Comparison of ENCODE assay signal across 8 cellular contexts in the genomic region with DNA sequence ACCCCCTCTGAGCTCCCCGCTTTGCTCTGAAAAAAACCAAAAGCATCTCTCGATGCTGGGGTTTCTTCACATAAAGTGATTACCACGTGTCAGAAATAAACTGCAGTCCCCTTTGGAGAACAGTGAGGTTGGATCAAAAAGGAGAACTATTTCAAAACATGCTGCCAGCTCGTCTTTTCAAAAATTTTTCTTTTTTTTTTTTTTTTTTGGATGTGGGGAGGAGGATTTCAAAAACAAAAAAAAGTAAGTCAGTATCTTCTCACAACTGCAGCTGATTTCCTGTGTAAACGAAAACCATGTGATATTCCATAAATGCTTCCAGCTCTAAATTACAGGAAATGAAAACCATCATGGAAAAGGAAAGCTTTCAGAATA.
DNase-seq lines count a peak whose midpoint lies in the region; ATAC-seq and TF ChIP-seq lines count a peak whose summit lies in the region.

No MANE protein-coding gene starts in this region.

- H3K4me3 ChIP-seq in GM06990 (replicated peaks; ENCODE audit: low read depth, low read length) (peak overlapping the region; percentile 67), RWPE2 (ENCODE audit: severe bottlenecking) (peak overlapping the region; percentile 30), epithelial cell of proximal tubule (ENCODE audit: low read depth, low read length) (peak overlapping the region; percentile 66)

- peak overlapping the region; percentile 88 for H3K4me3 Mint-ChIP-seq in natural killer cell

- no peaks in the 10 kb centered on the region for H3K36me3 ChIP-seq in GM06990 (ENCODE audit: control insufficient read depth, insufficient read depth, low read length)
- H3K36me3 ChIP-seq in RWPE2 (ENCODE audit: low read depth) = no peaks in the 10 kb centered on the region

- no peak for TF ChIP-seq CTCF in GM06990 (IDR thresholded peaks at IDR 0.05; ENCODE audit: insufficient read depth, low read length, poor library complexity, severe bottlenecking)
- TF ChIP-seq CTCF in RWPE2 (IDR thresholded peaks at IDR 0.05; ENCODE audit: poor library complexity, severe bottlenecking) = no peak
- no peak for TF ChIP-seq CTCF in epithelial cell of proximal tubule (conservative IDR thresholded peaks at IDR 0.05; ENCODE audit: low read depth, low read length)
- no peak for TF ChIP-seq CTCF in natural killer cell (IDR thresholded peaks at IDR 0.05)

- peaks cover 6 to 15% of the 10 kb centered on the region in 2 donors for H3K27me3 Mint-ChIP-seq in natural killer cell (ENCODE audit: low read depth in 2 of 2)

- DNase-seq in GM06990 (ENCODE audit: extremely low read depth, insufficient read length) (no peak), RWPE2 (ENCODE audit: low spot score) (no peak), epithelial cell of proximal tubule (ENCODE audit: low read depth) (no peak), natural killer cell (no peak), NCI-H2196 treated with DMSO at 0.1 percent for 48 hours (lab: John Stamatoyannopoulos, UW; ENCODE audit: unreplicated experiment) (no peak), DMS153 treated with DMSO at 0.1 percent for 48 hours (lab: John Stamatoyannopoulos, UW; ENCODE audit: unreplicated experiment) (no peak)
- DNase-seq in activated CD4-positive, CD25-positive, alpha-beta regulatory T cell treated with anti-CD3 and anti-CD28 coated beads, Interleukin-2, amount 50 U/mL, for 72 hours = no peak

- peak overlapping the region in 1 of 2 donors; percentile 71 for H3K27ac Mint-ChIP-seq in natural killer cell

- H3K4me1 ChIP-seq in RWPE2 (ENCODE audit: insufficient read depth, poor library complexity, severe bottlenecking) = no peaks in the 10 kb centered on the region

- H3K4me1 Mint-ChIP-seq in natural killer cell = peaks cover 11% of the 10 kb centered on the region in 2 donors

- no peaks in the 10 kb centered on the region for H3K9me3 Mint-ChIP-seq in natural killer cell

- no peaks in the 10 kb centered on the region for H3K9me3 ChIP-seq in RWPE2 (ENCODE audit: severe bottlenecking)

- no peaks in the 10 kb centered on the region for H3K36me3 Mint-ChIP-seq in natural killer cell

- intact Hi-C loops in natural killer cell (cut with micrococcal nuclease) = loop anchor here (1.0 kb wide), 2 partner anchors 707 to 1024 kb away; no protein-coding TSS in a partner anchor

- H3K27ac ChIP-seq in RWPE2 (ENCODE audit: poor library complexity, severe bottlenecking) = no peak overlapping the region

- no peak for ATAC-seq in RWPE2 (ENCODE audit: low read depth)
- ATAC-seq in natural killer cell = peak; percentile 12 to 22 (median 20)
- ATAC-seq in GM19467 (IDR thresholded peaks at IDR 0.05; ENCODE audit: unreplicated experiment) = no peak

- H3K27me3 ChIP-seq in GM06990 (replicated peaks; ENCODE audit: control insufficient read depth, insufficient read depth, low read length) (no peaks in the 10 kb centered on the region), RWPE2 (ENCODE audit: insufficient read depth, poor library complexity, severe bottlenecking) (no peaks in the 10 kb centered on the region)

Comparison
In these comparisons a context has a peak if more than half of its experiments do, and no peak if none do; other contexts are left out.
1. ATAC-seq: peak in natural killer cell (3 of 3); none in RWPE2 (single experiment) and GM19467 (single experiment).
2. Peak in every context shown above with its lines, with median percentiles within 50 percentile points of each other: H3K4me3 ChIP-seq.